15 cellular contexts compared by ENCODE assay signal in genomic region chr3:3551976-3552375, GRCh38.
A peak's percentile ranks its signal among the peaks of the same experiment; 100 is the strongest.
DNase-seq lines count a peak whose midpoint lies in the region; TF ChIP-seq lines count a peak whose summit lies in the region.
"Had no signal": no experiment of that assay in that cellular context is flagged by ENCODE, and none has a peak within 500 bp of the region (broad histone marks: within the 10 kb centered on the region; RNA-seq: fewer than 3 reads in every experiment).

No MANE protein-coding gene starts in this region.

- no peaks in the 10 kb centered on the region for H3K79me2 ChIP-seq in Karpas-422 (ENCODE audit: low read length)

- no peaks in the 10 kb centered on the region for H3K27me3 ChIP-seq in Karpas-422 (ENCODE audit: low read length)
- H3K27me3 ChIP-seq: BE2C; BLaER1 treated with 17β-estradiol and CSF1 and Interleukin-3, amounts not matched to agents 10 nM and 100 nM had no signal

- H3K27ac ChIP-seq in Karpas-422 (ENCODE audit: low read length), result no peak overlapping the region
- H3K27ac ChIP-seq: BLaER1 treated with 17β-estradiol and CSF1 and Interleukin-3, amounts not matched to agents 10 nM and 100 nM had no signal

- no peak overlapping the region for H3K9ac ChIP-seq in Karpas-422 (ENCODE audit: low read length)
- H3K9ac ChIP-seq: BLaER1 treated with 17β-estradiol and CSF1 and Interleukin-3, amounts not matched to agents 10 nM and 100 nM had no signal

- peak; percentile 34 for DNase-seq in NCI-H226
- peak; percentile 13 for DNase-seq in astrocyte of the spinal cord (ENCODE audit: low read depth, low spot score)
- DNase-seq in renal cortical epithelial cell (ENCODE audit: low read depth), result peak; percentile 14
- DNase-seq in kidney tubule cell (ENCODE audit: low spot score), result no peak
- no peak for DNase-seq in NCI-H2171 (lab: John Stamatoyannopoulos, UW)
- DNase-seq in Karpas-422, result no peak
- DNase-seq: AML-193; BE2C; CD4-positive, alpha-beta T cell; CD8-positive, alpha-beta memory T cell; DMS 273 treated with DMSO at 0.1 percent for 48 hours; DMS79; GOT3; HCEC 1CT had no signal

- no peaks in the 10 kb centered on the region for H3K4me1 ChIP-seq in Karpas-422 (ENCODE audit: low read length)
- H3K4me1 ChIP-seq: BE2C; BLaER1 treated with 17β-estradiol and CSF1 and Interleukin-3, amounts not matched to agents 10 nM and 100 nM had no signal

- H3K4me3 ChIP-seq in astrocyte of the spinal cord (ENCODE audit: low read depth, low read length) (no peak overlapping the region), Karpas-422 (ENCODE audit: low read length) (no peak overlapping the region)
- H3K4me3 ChIP-seq: BLaER1 treated with 17β-estradiol and CSF1 and Interleukin-3, amounts not matched to agents 10 nM and 100 nM had no signal

- no peak for TF ChIP-seq CTCF in astrocyte of the spinal cord (IDR thresholded peaks at IDR 0.05; ENCODE audit: low read depth, low read length)

- H3K4me2 ChIP-seq in Karpas-422 (ENCODE audit: low read depth, low read length, poor library complexity, severe bottlenecking), result no peak overlapping the region
- H3K4me2 ChIP-seq: BLaER1 treated with 17β-estradiol and CSF1 and Interleukin-3, amounts not matched to agents 10 nM and 100 nM had no signal

- in situ Hi-C loops in astrocyte of the spinal cord (cut with HindIII; ENCODE audit: low sequenced_read_pairs), result no loop called here

- no peaks in the 10 kb centered on the region for H3K36me3 ChIP-seq in Karpas-422 (ENCODE audit: insufficient read depth, low read length)
- H3K36me3 ChIP-seq: BE2C; BLaER1 treated with 17β-estradiol and CSF1 and Interleukin-3, amounts not matched to agents 10 nM and 100 nM had no signal

- H3K9me3 ChIP-seq in Karpas-422 (ENCODE audit: low read length), result no peaks in the 10 kb centered on the region
- H3K9me3 ChIP-seq: BE2C had no signal

- H3K9me2 ChIP-seq in Karpas-422 (replicated peaks; ENCODE audit: insufficient read depth, low read length), result no peaks in the 10 kb centered on the region

- H2AFZ ChIP-seq in Karpas-422 (ENCODE audit: low read length), result no peak overlapping the region

- no peaks in the 10 kb centered on the region for H4K20me1 ChIP-seq in Karpas-422 (ENCODE audit: insufficient read depth, low read depth, low read length)
- H4K20me1 ChIP-seq: BLaER1 treated with 17β-estradiol and CSF1 and Interleukin-3, amounts not matched to agents 10 nM and 100 nM had no signal

Comparison
In these comparisons a context has a peak if more than half of its experiments do, and no peak if none do; other contexts are left out.
1. DNase-seq: peak in NCI-H226 (single experiment), astrocyte of the spinal cord (single experiment) and renal cortical epithelial cell (single experiment); none in kidney tubule cell (single experiment), NCI-H2171 (single experiment) and Karpas-422 (single experiment).